ENCODE assay signal across 10 cellular contexts in genomic region chr2:197248623-197249022, GRCh38.
A peak's percentile ranks its signal among the peaks of the same experiment; 100 is the strongest.
DNase-seq lines count a peak whose midpoint lies in the region; ATAC-seq and TF ChIP-seq lines count a peak whose summit lies in the region.
"Had no signal": no experiment of that assay in that cellular context is flagged by ENCODE, and none has a peak within 500 bp of the region (broad histone marks: within the 10 kb centered on the region; RNA-seq: fewer than 3 reads in every experiment).

No MANE protein-coding gene starts in this region.

- H3K9me3 ChIP-seq in hepatocyte (ENCODE audit: low read depth): no peaks in the 10 kb centered on the region
- H3K9me3 ChIP-seq: heart left ventricle had no signal

- 80% methylated on average over 3 of the region's 3 CpGs for WGBS in hepatocyte (ENCODE audit: low lambda C conversion rate, missing lambda C conversion rate)

- H2AFZ ChIP-seq in hepatocyte: no peak overlapping the region
- H2AFZ ChIP-seq: PC-9 had no signal

- H3K4me3 ChIP-seq in hepatocyte: no peak overlapping the region
- H3K4me3 ChIP-seq: heart left ventricle, PC-9 had no signal

- no peaks in the 10 kb centered on the region for H3K36me3 ChIP-seq in hepatocyte (replicated peaks; ENCODE audit: insufficient read depth, low read depth)
- H3K36me3 ChIP-seq: heart left ventricle had no signal

- no peaks in the 10 kb centered on the region for H3K9me3 Mint-ChIP-seq in T-helper 2 cell treated with Interferon-gamma antibody and Interleukin-4, amounts not matched to agents 5 μg/mL and 100 μg/mL, for 36 hours

- peaks cover 62% of the 10 kb centered on the region for H3K4me1 Mint-ChIP-seq in T-helper 2 cell treated with Interferon-gamma antibody and Interleukin-4, amounts not matched to agents 5 μg/mL and 100 μg/mL, for 36 hours (ENCODE audit: low read depth)

- peak overlapping the region; percentile 42 for H3K4me3 Mint-ChIP-seq in T-helper 2 cell treated with Interferon-gamma antibody and Interleukin-4, amounts not matched to agents 5 μg/mL and 100 μg/mL, for 36 hours

- DNase-seq in GDM1 (lab: John Stamatoyannopoulos, UW): peak; percentile 45
- DNase-seq in T-helper 2 cell treated with Interferon-gamma antibody and Interleukin-4, amounts not matched to agents 5 μg/mL and 100 μg/mL, for 36 hours (ENCODE audit: low spot score): no peak
- DNase-seq in medulla oblongata (ENCODE audit: extremely low spot score): peak; percentile 76
- no peak for DNase-seq in hepatocyte (ENCODE audit: low spot score)
- DNase-seq in OCI-M2 (lab: John Stamatoyannopoulos, UW; ENCODE audit: unreplicated experiment): no peak
- no peak for DNase-seq in NCI-H1417 (lab: John Stamatoyannopoulos, UW)
- no peak for DNase-seq in NCI-H82 treated with DMSO at 0.1 percent for 48 hours (lab: John Stamatoyannopoulos, UW; ENCODE audit: unreplicated experiment)
- DNase-seq: heart left ventricle, PC-9 had no signal

- H3K27me3 ChIP-seq in hepatocyte: no peaks in the 10 kb centered on the region
- H3K27me3 ChIP-seq: heart left ventricle had no signal

- H3K27me3 Mint-ChIP-seq in T-helper 2 cell treated with Interferon-gamma antibody and Interleukin-4, amounts not matched to agents 5 μg/mL and 100 μg/mL, for 36 hours (ENCODE audit: low read depth): no peaks in the 10 kb centered on the region

- ATAC-seq in HG02610 (IDR thresholded peaks at IDR 0.05; ENCODE audit: unreplicated experiment): peak; percentile 80
- ATAC-seq: heart left ventricle had no signal

- no peak for TF ChIP-seq CTCF in hepatocyte (IDR thresholded peaks at IDR 0.05; ENCODE audit: poor library complexity)

- H3K79me2 ChIP-seq in hepatocyte: no peaks in the 10 kb centered on the region

- peak overlapping the region; percentile 47 for H3K27ac Mint-ChIP-seq in T-helper 2 cell treated with Interferon-gamma antibody and Interleukin-4, amounts not matched to agents 5 μg/mL and 100 μg/mL, for 36 hours

- no peaks in the 10 kb centered on the region for H3K4me1 ChIP-seq in hepatocyte (ENCODE audit: insufficient read depth)

- no peaks in the 10 kb centered on the region for H3K9me2 ChIP-seq in hepatocyte (replicated peaks; ENCODE audit: insufficient read depth)

- peaks cover 39% of the 10 kb centered on the region for H3K36me3 Mint-ChIP-seq in T-helper 2 cell treated with Interferon-gamma antibody and Interleukin-4, amounts not matched to agents 5 μg/mL and 100 μg/mL, for 36 hours (ENCODE audit: low read depth)

- H3K27ac ChIP-seq in hepatocyte: no peak overlapping the region
- H3K27ac ChIP-seq: PC-9 had no signal

- no peak overlapping the region for H3K4me2 ChIP-seq in hepatocyte
- H3K4me2 ChIP-seq: PC-9 had no signal

- no peaks in the 10 kb centered on the region for H4K20me1 ChIP-seq in hepatocyte (ENCODE audit: insufficient read depth, poor library complexity, severe bottlenecking)

Comparison
In these comparisons a context has a peak if more than half of its experiments do, and no peak if none do; other contexts are left out.
1. DNase-seq: peak in GDM1 (single experiment) and medulla oblongata (single experiment); none in T-helper 2 cell treated with Interferon-gamma antibody and Interleukin-4, amounts not matched to agents 5 μg/mL and 100 μg/mL, for 36 hours (single experiment), hepatocyte (single experiment), OCI-M2 (single experiment), NCI-H1417 (0 of 3) and NCI-H82 treated with DMSO at 0.1 percent for 48 hours (single experiment).